ENCODE assay signal across 11 cellular contexts in the genomic region with DNA sequence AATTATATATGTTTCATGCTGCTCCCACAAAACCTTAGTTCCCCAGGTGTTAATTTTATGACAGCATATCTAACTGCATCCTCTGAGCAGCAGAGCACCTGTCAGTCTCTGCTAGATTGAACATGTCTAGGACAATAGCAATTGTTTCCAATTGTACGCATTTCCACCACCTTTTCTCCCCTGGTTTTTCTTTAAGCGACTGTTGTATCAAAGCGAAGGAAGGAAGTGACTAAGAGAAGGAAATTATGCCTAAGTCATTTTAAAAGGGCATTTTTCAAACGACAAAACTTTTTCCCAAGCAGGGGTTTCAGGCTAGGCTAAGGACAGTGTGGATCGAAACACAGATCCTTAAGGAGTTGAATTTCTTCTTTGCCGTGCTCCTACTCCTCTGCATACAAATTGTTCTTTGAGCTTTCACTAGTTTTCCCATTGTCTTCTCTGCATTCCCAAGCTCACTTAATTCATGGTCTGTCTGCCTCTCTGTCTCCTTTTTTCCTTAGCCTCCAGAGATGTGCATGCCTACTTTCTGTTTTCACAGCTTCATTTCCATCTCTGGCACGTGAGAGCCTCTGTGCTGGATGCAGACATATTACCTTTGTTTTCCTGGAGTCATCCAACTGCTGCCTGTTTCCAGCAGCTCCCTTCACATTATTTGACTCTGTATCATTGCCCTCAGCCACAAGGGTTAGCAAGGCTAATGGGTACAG. TPM values are rescaled to one million over a fixed set of nuclear protein-coding genes. Genes with fewer than 3 reads are reported as not detected.
DNase-seq lines count a peak whose midpoint lies in the region; ATAC-seq and TF ChIP-seq lines count a peak whose summit lies in the region.
"Had no signal": no experiment of that assay in that cellular context is flagged by ENCODE, and none has a peak within 500 bp of the region (broad histone marks: within the 10 kb centered on the region; RNA-seq: fewer than 3 reads in every experiment).

No MANE protein-coding gene starts in this region.

- H3K4me2 ChIP-seq in IMR-90 (ENCODE audit: low read depth, low read length) (no peak overlapping the region; the same call in 1 of the 2 replicates), neural cell (ENCODE audit: low read length) (peak overlapping the region; percentile 28)

- H3K27ac Mint-ChIP-seq in activated CD8-positive, alpha-beta memory T cell treated with anti-CD3 and anti-CD28 coated beads, Interleukin-2, amount 10 ng/mL, durations not matched to agents 7 days and 5 days = no peak overlapping the region

- H3K4me3 ChIP-seq in IMR-90 (ENCODE audit: insufficient read depth, low read depth, low read length) = no peak overlapping the region
- H3K4me3 ChIP-seq in neural cell (ENCODE audit: low read length) = peak overlapping the region; percentile 20
- H3K4me3 ChIP-seq: coronary artery had no signal

- H4K91ac ChIP-seq in IMR-90 (ENCODE audit: insufficient read depth, low read depth, low read length) = 0 out of 2 replicates have a peak overlapping the region, but pooled peaks have one; percentile 8

- peak; percentile 47 for TF ChIP-seq EP300 in neural cell (conservative IDR thresholded peaks at IDR 0.05; ENCODE audit: poor library complexity, severe bottlenecking)

- CTCF ChIA-PET in IMR-90 (lab: Yijun Ruan, JAX) = no interaction called here
- CTCF ChIA-PET in activated CD8-positive, alpha-beta memory T cell treated with anti-CD3 and anti-CD28 coated beads, Interleukin-2, amount 10 ng/mL, durations not matched to agents 7 days and 5 days (lab: Charles Lee) = interaction anchor here (1.2 to 1.9 kb wide), 2 partner anchors 11 to 594 kb away, joined by 5 to 6 read pairs; no protein-coding TSS in a partner anchor

- no peaks in the 10 kb centered on the region for H3K9me3 ChIP-seq in IMR-90 (ENCODE audit: control insufficient read depth, insufficient read depth, low read length)
- H3K9me3 ChIP-seq in neural cell (ENCODE audit: low read length) = no peaks in the 10 kb centered on the region

- H3K4ac ChIP-seq in IMR-90 (ENCODE audit: low read depth, low read length) = peak overlapping the region; percentile 2; the same call in 1 of the 2 replicates

- no peaks in the 10 kb centered on the region for H3K79me1 ChIP-seq in IMR-90 (ENCODE audit: low read depth in 1 of 2, low read length in 2 of 2)

- TF ChIP-seq POLR2A in IMR-90 (IDR thresholded peaks at IDR 0.05; ENCODE audit: low read depth, low read length) = no peak

- H3K9me2 ChIP-seq in neural cell (ENCODE audit: insufficient read depth, low read length) = no peaks in the 10 kb centered on the region

- TF ChIP-seq CTCF in IMR-90 (conservative IDR thresholded peaks at IDR 0.05; ENCODE audit: low read depth, low read length) (no peak), neural cell (IDR thresholded peaks at IDR 0.05; ENCODE audit: poor library complexity, severe bottlenecking) (no peak)

- H2BK20ac ChIP-seq in IMR-90 (ENCODE audit: low read depth, low read length) = 0 out of 2 replicates have a peak overlapping the region, but pooled peaks have one; percentile 67

- no peaks in the 10 kb centered on the region for H3K79me2 ChIP-seq in neural cell (replicated peaks; ENCODE audit: insufficient read depth, low read length)

- H3K56ac ChIP-seq in IMR-90 (ENCODE audit: extremely low read depth, insufficient read depth, low read length) = no peak overlapping the region

- peaks cover 2% of the 10 kb centered on the region; the same call in 1 of the 2 replicates for H3K9me1 ChIP-seq in IMR-90 (ENCODE audit: insufficient read depth, low read length)

- TF ChIP-seq RAD21 in IMR-90 (IDR thresholded peaks at IDR 0.05; ENCODE audit: low read length) = no peak
- TF ChIP-seq RAD21 in neural cell (conservative IDR thresholded peaks at IDR 0.05) = no peak

- POLR2A ChIA-PET in IMR-90 (lab: Charles Lee; ENCODE audit: unreplicated experiment) = no interaction called here

- H3K9ac ChIP-seq in IMR-90 (ENCODE audit: low read depth, low read length) = no peak overlapping the region
- H3K9ac ChIP-seq in neural cell (ENCODE audit: low read length) = peak overlapping the region; percentile 42

- DNase-seq in NCI-H2171 treated with DMSO at 0.1 percent for 48 hours (lab: John Stamatoyannopoulos, UW) (peak; percentile 1), NCI-H2171 (lab: John Stamatoyannopoulos, UW) (no peak), IMR-90 (no peak), cerebellar cortex (ENCODE audit: low spot score) (peak; percentile 29), HUDEP-2 (lab: John Stamatoyannopoulos, UW; ENCODE audit: unreplicated experiment in 76 of 76) (no peak), NCI-H1105 treated with DMSO at 0.1 percent for 48 hours (lab: John Stamatoyannopoulos, UW) (no peak)
- no peak for DNase-seq in activated CD8-positive, alpha-beta memory T cell treated with anti-CD3 and anti-CD28 coated beads, Interleukin-2, amount 10 ng/mL, durations not matched to agents 7 days and 5 days
- DNase-seq: DMS153, foreskin melanocyte had no signal

- peak overlapping the region; percentile 39; the same call in 1 of the 2 replicates for H4K5ac ChIP-seq in IMR-90 (ENCODE audit: low read depth, low read length)

- peak overlapping the region; percentile 43; the same call in 1 of the 2 replicates for H2AK5ac ChIP-seq in IMR-90 (ENCODE audit: low read depth, low read length)

- H3K18ac ChIP-seq in IMR-90 (ENCODE audit: low read depth, low read length) = no peak overlapping the region; the same call in 1 of the 2 replicates

- H2AFZ ChIP-seq in IMR-90 (replicated peaks; ENCODE audit: low read length, poor library complexity) = peak overlapping the region; percentile 58
- H2AFZ ChIP-seq in neural cell (ENCODE audit: low read depth, low read length) = peak overlapping the region; percentile 15

- intact Hi-C loops in IMR-90 (cut with micrococcal nuclease) = loop anchor here (5.0 to 10.0 kb wide), 3 partner anchors 131 to 446 kb away; no protein-coding TSS in a partner anchor

- H3K27ac ChIP-seq in IMR-90 (ENCODE audit: insufficient read depth, low read length) (no peak overlapping the region), neural cell (ENCODE audit: low read length) (peak overlapping the region; percentile 70)
- H3K27ac ChIP-seq: coronary artery had no signal

- H3K4me1 ChIP-seq in IMR-90 (ENCODE audit: control insufficient read depth, insufficient read depth, low read length) = no peaks in the 10 kb centered on the region; the same call in 1 of the 2 replicates

- H2BK5ac ChIP-seq in IMR-90 (ENCODE audit: low read depth, low read length, poor library complexity, severe bottlenecking) = no peak overlapping the region

- H3K23ac ChIP-seq in IMR-90 (ENCODE audit: low read depth, low read length) = peak overlapping the region; percentile 52; the same call in 1 of the 2 replicates

- in situ Hi-C loops in IMR-90 (cut with MboI; ENCODE audit: low sequenced_read_pairs) = loop anchor here (5.0 kb wide), 1 partner anchor 596 kb away; no protein-coding TSS in a partner anchor

- dilution Hi-C loops in IMR-90 (cut with HindIII; ENCODE audit: low sequenced_read_pairs, unreplicated experiment) = no loop called here

- 53% methylated on average over 4 of the region's 7 CpGs; no CpG with 5 or more reads in 1 of the 2 experiments for WGBS in IMR-90 (ENCODE audit: extremely low coverage in 2 of 2, insufficient read length in 1 of 2), 2 experiments

- peak overlapping the region in 1 of 2 experiments; percentile 35; a peak in 1 of 4 replicates for H4K8ac ChIP-seq in IMR-90 (ENCODE audit: low read depth in 2 of 2, low read length in 2 of 2)

- H2BK120ac ChIP-seq in IMR-90 (ENCODE audit: low read depth, low read length) = peak overlapping the region; percentile 58

- H3K36me3 Mint-ChIP-seq in activated CD8-positive, alpha-beta memory T cell treated with anti-CD3 and anti-CD28 coated beads, Interleukin-2, amount 10 ng/mL, durations not matched to agents 7 days and 5 days = no peaks in the 10 kb centered on the region

- H3K27me3 ChIP-seq in IMR-90 (ENCODE audit: control insufficient read depth, insufficient read depth, low read length) (no peaks in the 10 kb centered on the region), neural cell (ENCODE audit: insufficient read depth, low read depth, low read length) (no peaks in the 10 kb centered on the region)

- BruUV-seq in IMR-90 (replicated peaks; lab: Mats Ljungman, UMichigan) = no TSS peak

- H4K20me1 ChIP-seq in IMR-90 (ENCODE audit: insufficient read depth, low read length) = no peaks in the 10 kb centered on the region
- H4K20me1 ChIP-seq in neural cell (ENCODE audit: insufficient read depth) = no peaks in the 10 kb centered on the region

- H2AK9ac ChIP-seq in IMR-90 (replicated peaks; ENCODE audit: low read depth, low read length, poor library complexity) = no peak overlapping the region

- H3K4me3 Mint-ChIP-seq in activated CD8-positive, alpha-beta memory T cell treated with anti-CD3 and anti-CD28 coated beads, Interleukin-2, amount 10 ng/mL, durations not matched to agents 7 days and 5 days = no peak overlapping the region

- peak overlapping the region; percentile 61; the same call in 2 of the 3 replicates for H2BK15ac ChIP-seq in IMR-90 (ENCODE audit: low read depth, low read length)

- no peaks in the 10 kb centered on the region for H3K9me3 Mint-ChIP-seq in activated CD8-positive, alpha-beta memory T cell treated with anti-CD3 and anti-CD28 coated beads, Interleukin-2, amount 10 ng/mL, durations not matched to agents 7 days and 5 days (ENCODE audit: low read depth)

- H3K14ac ChIP-seq in IMR-90 (replicated peaks; ENCODE audit: low read depth, low read length) = no peak overlapping the region; the same call in none of the 2 replicates

- H3K27me3 Mint-ChIP-seq in activated CD8-positive, alpha-beta memory T cell treated with anti-CD3 and anti-CD28 coated beads, Interleukin-2, amount 10 ng/mL, durations not matched to agents 7 days and 5 days = peaks cover 12% of the 10 kb centered on the region

- no peaks in the 10 kb centered on the region for H3F3A ChIP-seq in neural cell (ENCODE audit: insufficient read depth, low read length, poor library complexity, severe bottlenecking)

- H3K36me3 ChIP-seq in IMR-90 (ENCODE audit: control insufficient read depth, insufficient read depth, low read length) (no peaks in the 10 kb centered on the region), neural cell (ENCODE audit: insufficient read depth, low read length) (no peaks in the 10 kb centered on the region)

- peaks cover 12% of the 10 kb centered on the region for H3K4me1 Mint-ChIP-seq in activated CD8-positive, alpha-beta memory T cell treated with anti-CD3 and anti-CD28 coated beads, Interleukin-2, amount 10 ng/mL, durations not matched to agents 7 days and 5 days

- ATAC-seq in IMR-90 (ENCODE audit: low read depth) = no peak
- ATAC-seq in activated CD8-positive, alpha-beta memory T cell treated with anti-CD3 and anti-CD28 coated beads, Interleukin-2, amount 10 ng/mL, durations not matched to agents 7 days and 5 days = no peak

RNA-seq across cellular contexts. Expression of a gene that starts 39.4 kb away (rescaled TPM):
- 30.3 and 63.0 TPM in 2 replicates for total RNA-seq in IMR-90 (2012; rRNA removed)
- polyA plus RNA-seq in IMR-90 (2012; rRNA removed) (15.9 and 21.5 TPM in 2 replicates), neural cell (60.5 and 62.6 TPM in 2 replicates)
- 4.1 and 10.6 TPM in 2 replicates for polyA plus RNA-seq in IMR-90 (2012; cell fraction: cytosol; rRNA removed)
- 4.4 and 26.9 TPM in 2 replicates for polyA plus RNA-seq in IMR-90 (2012; cell fraction: nucleus; rRNA removed; ENCODE audit: low replicate concordance)
- polyA minus RNA-seq in neural cell = 53.3 and 54.8 TPM in 2 replicates
- total RNA-seq in activated CD8-positive, alpha-beta memory T cell treated with anti-CD3 and anti-CD28 coated beads, Interleukin-2, amount 10 ng/mL, durations not matched to agents 7 days and 5 days = 10 to 100 TPM; 58.3 to 77.7 TPM

Comparison
In these comparisons a context has a peak if more than half of its experiments do, and no peak if none do; other contexts are left out.
1. DNase-seq: peak in NCI-H2171 treated with DMSO at 0.1 percent for 48 hours (single experiment) and cerebellar cortex (single experiment); none in NCI-H2171 (single experiment), IMR-90 (single experiment), HUDEP-2 (0 of 76), activated CD8-positive, alpha-beta memory T cell treated with anti-CD3 and anti-CD28 coated beads, Interleukin-2, amount 10 ng/mL, durations not matched to agents 7 days and 5 days (single experiment) and NCI-H1105 treated with DMSO at 0.1 percent for 48 hours (single experiment).